8 cellular contexts compared by ENCODE assay signal in genomic region chr15:101578443-101578894, GRCh38.
DNase-seq lines count a peak whose midpoint lies in the region; ATAC-seq and TF ChIP-seq lines count a peak whose summit lies in the region.

No MANE protein-coding gene starts in this region.

- peak overlapping the region; percentile 30 for H2AFZ ChIP-seq in MM.1S (ENCODE audit: low read length)

- H3K4me1 ChIP-seq in MM.1S (ENCODE audit: low read length) (no peaks in the 10 kb centered on the region), colonic mucosa (no peaks in the 10 kb centered on the region), mucosa of descending colon (ENCODE audit: low read depth) (no peaks in the 10 kb centered on the region)

- H3K9me2 ChIP-seq in MM.1S (replicated peaks; ENCODE audit: insufficient read depth, low read length): no peaks in the 10 kb centered on the region

- TF ChIP-seq CTCF in MM.1S (IDR thresholded peaks at IDR 0.05; ENCODE audit: low read length) (peak; percentile 63), colonic mucosa (IDR thresholded peaks at IDR 0.05) (peak; percentile 58), mucosa of descending colon (IDR thresholded peaks at IDR 0.05) (peak; percentile 57)

- H3K9me3 ChIP-seq in MM.1S (replicated peaks; ENCODE audit: insufficient read depth, low read length) (no peaks in the 10 kb centered on the region), colonic mucosa (no peaks in the 10 kb centered on the region), mucosa of descending colon (no peaks in the 10 kb centered on the region)

- DNase-seq in activated CD4-positive, alpha-beta T cell treated with anti-CD3 and anti-CD28 coated beads, Interleukin-2, amount 50 U/mL, for 48 hours: peak; percentile 3 to 8
- no peak for DNase-seq in activated CD4-positive, alpha-beta T cell treated with anti-CD3 and anti-CD28 coated beads for 1 hour
- peak; percentile 71 for DNase-seq in MM.1S
- DNase-seq in colonic mucosa: peak; percentile 63
- DNase-seq in mucosa of descending colon: peak in 2 of 3 donors; percentile 69 to 79
- no peak for DNase-seq in kidney glomerular epithelial cell (lab: John Stamatoyannopoulos, UW)

- H3K79me2 ChIP-seq in MM.1S (ENCODE audit: low read length): no peaks in the 10 kb centered on the region

- no peak overlapping the region for H3K9ac ChIP-seq in MM.1S (ENCODE audit: low read length)
- no peak overlapping the region for H3K9ac ChIP-seq in colonic mucosa (ENCODE audit: low read depth in 2 of 2, low read length in 2 of 2)

- peak; percentile 96 for ATAC-seq in mucosa of descending colon
- ATAC-seq in GM18907 (IDR thresholded peaks at IDR 0.05; ENCODE audit: unreplicated experiment): no peak
- no peak for ATAC-seq in GM19324 (IDR thresholded peaks at IDR 0.05; ENCODE audit: low FRiP score, unreplicated experiment)

- H3K27ac ChIP-seq in MM.1S (ENCODE audit: low read length): no peak overlapping the region
- H3K27ac ChIP-seq in colonic mucosa: no peak overlapping the region

- H3K27me3 ChIP-seq in MM.1S (replicated peaks; ENCODE audit: insufficient read depth, low read length) (no peaks in the 10 kb centered on the region), colonic mucosa (no peaks in the 10 kb centered on the region)

- H3K4me2 ChIP-seq in MM.1S (ENCODE audit: low read depth, low read length): peak overlapping the region; percentile 33; the same call in 1 of the 2 replicates

- H3K4me3 ChIP-seq in MM.1S (ENCODE audit: low read length) (no peak overlapping the region), colonic mucosa (no peak overlapping the region), mucosa of descending colon (no peak overlapping the region)

- intact Hi-C loops in colonic mucosa (cut with DNase I): loop anchor here (5.0 kb wide), 1 partner anchor 276 kb away; no protein-coding TSS in a partner anchor
- intact Hi-C loops in mucosa of descending colon (cut with DNase I, micrococcal nuclease): no loop called here

- H3K36me3 ChIP-seq in MM.1S (replicated peaks; ENCODE audit: insufficient read depth, low read length): no peaks in the 10 kb centered on the region
- no peaks in the 10 kb centered on the region for H3K36me3 ChIP-seq in colonic mucosa
- H3K36me3 ChIP-seq in mucosa of descending colon (ENCODE audit: low read depth): no peaks in the 10 kb centered on the region

- H3F3A ChIP-seq in MM.1S (ENCODE audit: insufficient read depth, low read length): no peaks in the 10 kb centered on the region

- H4K20me1 ChIP-seq in MM.1S (ENCODE audit: insufficient read depth, low read length): no peaks in the 10 kb centered on the region

Comparison
In these comparisons a context has a peak if more than half of its experiments do, and no peak if none do; other contexts are left out.
1. DNase-seq: peak in activated CD4-positive, alpha-beta T cell treated with anti-CD3 and anti-CD28 coated beads, Interleukin-2, amount 50 U/mL, for 48 hours (2 of 2), MM.1S (single experiment), colonic mucosa (single experiment) and mucosa of descending colon (2 of 3); none in activated CD4-positive, alpha-beta T cell treated with anti-CD3 and anti-CD28 coated beads for 1 hour (single experiment) and kidney glomerular epithelial cell (single experiment).
2. Peak in every context shown above with its lines, with median percentiles within 50 percentile points of each other: CTCF ChIP-seq.